In genomic region chr6:123588546-123588895, GRCh38 we compare ENCODE assay signal across 1 cellular context.
TF ChIP-seq lines count a peak whose summit lies in the region.

No MANE protein-coding gene starts in this region.

TF ChIP-seq in WTC11, 78 proteins besides CTCF, POLR2A, EP300 and RAD21:
- TF ChIP-seq NR1H2 (CRISPR knock-in tag; IDR thresholded peaks at IDR 0.05), result no peak
- no peak for TF ChIP-seq IRF2 (CRISPR knock-in tag; IDR thresholded peaks at IDR 0.05; ENCODE audit: borderline replicate concordance, low read depth)
- TF ChIP-seq, protein P1, sequence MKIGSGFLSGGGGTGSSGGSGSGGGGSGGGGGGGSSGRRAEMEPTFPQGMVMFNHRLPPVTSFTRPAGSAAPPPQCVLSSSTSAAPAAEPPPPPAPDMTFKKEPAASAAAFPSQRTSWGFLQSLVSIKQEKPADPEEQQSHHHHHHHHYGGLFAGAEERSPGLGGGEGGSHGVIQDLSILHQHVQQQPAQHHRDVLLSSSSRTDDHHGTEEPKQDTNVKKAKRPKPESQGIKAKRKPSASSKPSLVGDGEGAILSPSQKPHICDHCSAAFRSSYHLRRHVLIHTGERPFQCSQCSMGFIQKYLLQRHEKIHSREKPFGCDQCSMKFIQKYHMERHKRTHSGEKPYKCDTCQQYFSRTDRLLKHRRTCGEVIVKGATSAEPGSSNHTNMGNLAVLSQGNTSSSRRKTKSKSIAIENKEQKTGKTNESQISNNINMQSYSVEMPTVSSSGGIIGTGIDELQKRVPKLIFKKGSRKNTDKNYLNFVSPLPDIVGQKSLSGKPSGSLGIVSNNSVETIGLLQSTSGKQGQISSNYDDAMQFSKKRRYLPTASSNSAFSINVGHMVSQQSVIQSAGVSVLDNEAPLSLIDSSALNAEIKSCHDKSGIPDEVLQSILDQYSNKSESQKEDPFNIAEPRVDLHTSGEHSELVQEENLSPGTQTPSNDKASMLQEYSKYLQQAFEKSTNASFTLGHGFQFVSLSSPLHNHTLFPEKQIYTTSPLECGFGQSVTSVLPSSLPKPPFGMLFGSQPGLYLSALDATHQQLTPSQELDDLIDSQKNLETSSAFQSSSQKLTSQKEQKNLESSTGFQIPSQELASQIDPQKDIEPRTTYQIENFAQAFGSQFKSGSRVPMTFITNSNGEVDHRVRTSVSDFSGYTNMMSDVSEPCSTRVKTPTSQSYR (CRISPR knock-in tag; IDR thresholded peaks at IDR 0.05), result no peak
